In the genomic region with DNA sequence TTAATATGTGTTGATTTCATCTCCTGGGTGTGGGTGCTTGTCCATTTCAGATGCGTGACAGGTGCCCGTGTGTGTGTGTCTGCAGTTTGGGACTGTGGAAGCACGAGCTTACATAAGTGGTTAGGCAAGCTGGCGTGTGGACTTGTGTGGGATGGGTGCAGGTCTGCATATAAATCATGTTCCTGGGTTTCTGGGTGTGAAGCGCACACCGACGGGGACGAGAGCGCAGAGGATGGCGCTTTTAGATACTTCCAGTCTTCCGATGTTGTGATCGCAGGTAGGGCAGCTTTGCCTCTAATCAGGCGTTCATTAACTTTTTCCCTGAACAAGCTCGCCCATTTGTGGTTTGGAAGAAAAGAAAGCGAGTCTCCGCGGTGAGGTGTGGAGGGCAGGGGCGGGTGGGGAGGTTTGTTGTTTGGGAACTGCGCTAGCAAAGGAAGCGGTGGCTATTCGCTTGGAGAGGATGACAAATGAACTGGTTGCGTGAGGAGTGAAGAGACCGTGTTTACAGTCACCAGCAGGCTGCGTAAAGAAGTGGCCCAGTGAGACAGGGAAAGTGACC, we compare ENCODE assay signal across 9 cellular contexts. TPM values are rescaled to one million over a fixed set of nuclear protein-coding genes. Genes with fewer than 3 reads are reported as not detected.
DNase-seq lines count a peak whose midpoint lies in the region; ATAC-seq and TF ChIP-seq lines count a peak whose summit lies in the region.
"Had no signal": no experiment of that assay in that cellular context is flagged by ENCODE, and none has a peak within 500 bp of the region (broad histone marks: within the 10 kb centered on the region; RNA-seq: fewer than 3 reads in every experiment).

No MANE protein-coding gene starts in this region.

- intact Hi-C loops in MCF 10A (cut with micrococcal nuclease), result loop anchor here (10.0 kb wide), 1 partner anchor 362 kb away; no protein-coding TSS in a partner anchor
- intact Hi-C loops in left lung (cut with DNase I), result no loop called here

- H3K4me3 Mint-ChIP-seq in MCF 10A (ENCODE audit: unreplicated experiment), result no peak overlapping the region
- H3K4me3 Mint-ChIP-seq in activated naive CD8-positive, alpha-beta T cell treated with anti-CD3 and anti-CD28 coated beads for 36 hours, result peak overlapping the region; percentile 67

- peaks cover 0 to 18% of the 10 kb centered on the region in 2 donors for H3K4me1 ChIP-seq in left lung
- H3K4me1 ChIP-seq in upper lobe of left lung, result peaks cover 5 to 24% (median 13%) of the 10 kb centered on the region in 4 donors

- no peaks in the 10 kb centered on the region for H3K4me1 Mint-ChIP-seq in MCF 10A (ENCODE audit: insufficient read depth, unreplicated experiment)
- H3K4me1 Mint-ChIP-seq in activated naive CD8-positive, alpha-beta T cell treated with anti-CD3 and anti-CD28 coated beads for 36 hours, result peaks cover 12% of the 10 kb centered on the region

- H3K36me3 ChIP-seq in left lung (no peaks in the 10 kb centered on the region), upper lobe of left lung (no peaks in the 10 kb centered on the region)

- CTCF ChIA-PET in MCF 10A (lab: Yijun Ruan, JAX), result interaction anchor here (0.5 to 0.7 kb wide), 2 partner anchors 359 to 487 kb away, joined by 3 read pairs; no protein-coding TSS in a partner anchor

- WGBS in upper lobe of left lung, 2 donors, result 4% methylated on average over 24 of the region's 24 CpGs

- POLR2A ChIA-PET in MCF 10A (lab: Yijun Ruan, JAX), result no interaction called here

- in situ Hi-C loops in T47D (cut with HindIII; ENCODE audit: low pct_unique_long_range_greater_than_20kb, low sequenced_read_pairs), result no loop called here

- H3K27me3 Mint-ChIP-seq in MCF 10A (ENCODE audit: insufficient read depth, unreplicated experiment), result peaks cover 50% of the 10 kb centered on the region
- peaks cover 71% of the 10 kb centered on the region for H3K27me3 Mint-ChIP-seq in activated naive CD8-positive, alpha-beta T cell treated with anti-CD3 and anti-CD28 coated beads for 36 hours

- DNase-seq in T47D (ENCODE audit: low read depth in 1 of 2, low spot score in 1 of 2) (peak; percentile 48 to 50), MCF 10A (ENCODE audit: unreplicated experiment) (no peak), left lung (no peak), upper lobe of left lung (no peak), CD1c-positive myeloid dendritic cell (ENCODE audit: extremely low spot score) (no peak)
- DNase-seq in activated naive CD8-positive, alpha-beta T cell treated with anti-CD3 and anti-CD28 coated beads for 36 hours, result peak; percentile 1
- DNase-seq: DND-41 had no signal

- H3K27me3 ChIP-seq in left lung (peaks cover 39 to 65% of the 10 kb centered on the region in 2 donors), upper lobe of left lung (peaks cover 0 to 16% (median 7%) of the 10 kb centered on the region in 4 donors)

- no peak overlapping the region for H3K27ac ChIP-seq in left lung
- H3K27ac ChIP-seq in upper lobe of left lung, result no peak overlapping the region

- H3K9me3 Mint-ChIP-seq in MCF 10A (ENCODE audit: unreplicated experiment), result no peaks in the 10 kb centered on the region
- H3K9me3 Mint-ChIP-seq in activated naive CD8-positive, alpha-beta T cell treated with anti-CD3 and anti-CD28 coated beads for 36 hours, result no peaks in the 10 kb centered on the region

- H3K36me3 Mint-ChIP-seq in MCF 10A (ENCODE audit: insufficient read depth, unreplicated experiment), result no peaks in the 10 kb centered on the region
- H3K36me3 Mint-ChIP-seq in activated naive CD8-positive, alpha-beta T cell treated with anti-CD3 and anti-CD28 coated beads for 36 hours, result no peaks in the 10 kb centered on the region

- no peak overlapping the region for H3K27ac Mint-ChIP-seq in MCF 10A (ENCODE audit: low read depth, unreplicated experiment)
- H3K27ac Mint-ChIP-seq in activated naive CD8-positive, alpha-beta T cell treated with anti-CD3 and anti-CD28 coated beads for 36 hours, result peak overlapping the region; percentile 7

- no TSS peak for BruUV-seq in MCF 10A (replicated peaks; lab: Mats Ljungman, UMichigan)

- no peaks in the 10 kb centered on the region for H3K9me3 ChIP-seq in left lung
- no peaks in the 10 kb centered on the region for H3K9me3 ChIP-seq in upper lobe of left lung

- no peak for TF ChIP-seq EP300 in upper lobe of left lung (IDR thresholded peaks at IDR 0.05)

- H3K4me3 ChIP-seq in left lung (peak overlapping the region in 1 of 2 donors; percentile 27), upper lobe of left lung (peak overlapping the region in 3 of 4 donors; percentile 39 to 47 (median 46))

- TF ChIP-seq CTCF in MCF 10A (IDR thresholded peaks at IDR 0.05; ENCODE audit: unreplicated experiment), result no peak
- TF ChIP-seq CTCF in left lung (IDR thresholded peaks at IDR 0.05), result no peak
- TF ChIP-seq CTCF in upper lobe of left lung (IDR thresholded peaks at IDR 0.05), result no peak

- peak; percentile 15 for ATAC-seq in left lung
- ATAC-seq in upper lobe of left lung (ENCODE audit: low FRiP score in 2 of 2), result no peak
- no peak for ATAC-seq in HG02763 (IDR thresholded peaks at IDR 0.05; ENCODE audit: unreplicated experiment)
- ATAC-seq in HG03097 (IDR thresholded peaks at IDR 0.05; ENCODE audit: low FRiP score, unreplicated experiment), result no peak

- no peak for TF ChIP-seq POLR2A in upper lobe of left lung (IDR thresholded peaks at IDR 0.05)

RNA-seq across cellular contexts. Expression of a gene that starts 0.9 kb away (rescaled TPM):
- not detected in 2 replicates for total RNA-seq in MCF 10A (2022)
- total RNA-seq in activated naive CD8-positive, alpha-beta T cell treated with anti-CD3 and anti-CD28 coated beads for 36 hours, result under 1 TPM; 0.10 to 0.44 TPM
- under 1 TPM; 0.12 to 0.71 TPM for total RNA-seq in left lung
- 10 to 100 TPM in 1 of 6 donors, 1 to 10 TPM in 3, under 1 TPM in 1, not detected in 1; 0.83 to 12.9 (median 2.2) TPM for total RNA-seq in upper lobe of left lung

Comparison
In these comparisons a context has a peak if more than half of its experiments do, and no peak if none do; other contexts are left out.
1. DNase-seq: peak in T47D (2 of 2) and activated naive CD8-positive, alpha-beta T cell treated with anti-CD3 and anti-CD28 coated beads for 36 hours (single experiment); none in MCF 10A (single experiment), left lung (0 of 2), upper lobe of left lung (0 of 2) and CD1c-positive myeloid dendritic cell (single experiment).